ENCODE assay signal across 1 cellular context in the genomic region with DNA sequence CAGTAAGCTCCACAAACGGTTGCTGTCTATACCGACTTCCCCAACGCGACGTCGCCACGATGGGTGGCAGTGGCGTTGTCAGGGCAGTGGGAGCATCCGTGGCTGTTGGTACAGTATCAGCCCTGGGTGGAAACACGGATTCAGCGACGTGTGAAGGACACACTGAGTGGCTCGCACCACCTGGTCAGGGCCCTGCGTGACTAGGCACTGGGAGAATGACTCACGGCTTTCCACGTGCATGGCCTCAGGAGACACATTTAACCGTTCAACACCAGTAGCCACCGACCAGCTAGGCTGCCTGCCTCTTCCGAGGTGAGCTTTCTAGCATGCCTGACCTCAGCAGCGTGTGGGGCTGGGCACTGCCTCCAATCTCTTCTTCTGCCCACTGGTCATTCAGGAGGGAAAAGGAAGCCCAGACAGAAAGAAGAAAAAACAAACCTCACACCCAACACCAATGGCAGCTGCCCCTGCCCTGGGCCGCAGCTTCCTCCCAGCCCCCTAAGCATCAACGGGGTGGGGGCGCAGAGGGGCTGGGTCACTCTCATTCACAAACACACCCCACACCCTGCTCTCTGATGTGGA.
TF ChIP-seq lines count a peak whose summit lies in the region.

No MANE protein-coding gene starts in this region.

TF ChIP-seq in GM12878, 131 proteins besides CTCF, POLR2A, EP300 and RAD21 (continued from another document and continues in another):
- TF ChIP-seq, protein P1, sequence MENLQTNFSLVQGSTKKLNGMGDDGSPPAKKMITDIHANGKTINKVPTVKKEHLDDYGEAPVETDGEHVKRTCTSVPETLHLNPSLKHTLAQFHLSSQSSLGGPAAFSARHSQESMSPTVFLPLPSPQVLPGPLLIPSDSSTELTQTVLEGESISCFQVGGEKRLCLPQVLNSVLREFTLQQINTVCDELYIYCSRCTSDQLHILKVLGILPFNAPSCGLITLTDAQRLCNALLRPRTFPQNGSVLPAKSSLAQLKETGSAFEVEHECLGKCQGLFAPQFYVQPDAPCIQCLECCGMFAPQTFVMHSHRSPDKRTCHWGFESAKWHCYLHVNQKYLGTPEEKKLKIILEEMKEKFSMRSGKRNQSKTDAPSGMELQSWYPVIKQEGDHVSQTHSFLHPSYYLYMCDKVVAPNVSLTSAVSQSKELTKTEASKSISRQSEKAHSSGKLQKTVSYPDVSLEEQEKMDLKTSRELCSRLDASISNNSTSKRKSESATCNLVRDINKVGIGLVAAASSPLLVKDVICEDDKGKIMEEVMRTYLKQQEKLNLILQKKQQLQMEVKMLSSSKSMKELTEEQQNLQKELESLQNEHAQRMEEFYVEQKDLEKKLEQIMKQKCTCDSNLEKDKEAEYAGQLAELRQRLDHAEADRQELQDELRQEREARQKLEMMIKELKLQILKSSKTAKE (IDR thresholded peaks at IDR 0.05; ENCODE audit: low read depth, poor library complexity, severe bottlenecking): peak; percentile 47
- TF ChIP-seq JUNB (IDR thresholded peaks at IDR 0.05) (peak; percentile 10; the same call in 1 of the 2 replicates), MYB (IDR thresholded peaks at IDR 0.05; ENCODE audit: borderline replicate concordance, low read depth, low read length) (peak; percentile 78; the same call in 1 of the 2 replicates), SP1 (IDR thresholded peaks at IDR 0.05; ENCODE audit: low read depth, low read length) (peak; percentile 31), GATAD2B (conservative IDR thresholded peaks at IDR 0.05; ENCODE audit: low read depth) (peak; percentile 41; the same call in 1 of the 2 replicates), EED (IDR thresholded peaks at IDR 0.05; ENCODE audit: low read depth) (0 out of 2 replicates have a peak, but pooled peaks have one; percentile 24), SREBF1 (IDR thresholded peaks at IDR 0.05; ENCODE audit: low read length) (no peak), FOS (IDR thresholded peaks at IDR 0.05; ENCODE audit: borderline replicate concordance, extremely low read depth, insufficient read length) (no peak), RUNX3 (IDR thresholded peaks at IDR 0.05; ENCODE audit: low read length) (peak; percentile 65), MTA2 (IDR thresholded peaks at IDR 0.05; ENCODE audit: low read depth) (peak; percentile 61; the same call in 1 of the 2 replicates), PAX5 (IDR thresholded peaks at IDR 0.05; ENCODE audit: borderline replicate concordance, low read depth, low read length) (peak; percentile 90), ESRRA (IDR thresholded peaks at IDR 0.05; ENCODE audit: low read length) (no peak), POLR2AphosphoS5 (IDR thresholded peaks at IDR 0.05; ENCODE audit: low read length) (peak; percentile 81; the same call in 1 of the 2 replicates), ASH2L (IDR thresholded peaks at IDR 0.05; ENCODE audit: borderline replicate concordance, low read depth) (no peak), BHLHE40 (IDR thresholded peaks at IDR 0.05; ENCODE audit: borderline replicate concordance in 1 of 2, low read depth in 2 of 2, low read length in 1 of 2) (peak; percentile 95 to 96), ATF7 (IDR thresholded peaks at IDR 0.05; ENCODE audit: low read depth) (peak; percentile 20; the same call in 1 of the 2 replicates), IRF4 (IDR thresholded peaks at IDR 0.05; ENCODE audit: low read depth, low read length) (0 out of 2 replicates have a peak, but pooled peaks have one; percentile 31), ZZZ3 (IDR thresholded peaks at IDR 0.05; ENCODE audit: control insufficient read depth, insufficient read length, low read depth) (no peak), IKZF1 (conservative IDR thresholded peaks at IDR 0.05) (peak; percentile 69), TCF3 (IDR thresholded peaks at IDR 0.05; ENCODE audit: borderline replicate concordance, insufficient read depth, low read depth, low read length) (peak; percentile 91), IKZF2 (IDR thresholded peaks at IDR 0.05) (peak; percentile 74 to 75; a peak in 3 of 4 replicates), BCL11A (IDR thresholded peaks at IDR 0.05; ENCODE audit: low read depth, low read length) (peak; percentile 70; the same call in 1 of the 2 replicates), MEF2B (IDR thresholded peaks at IDR 0.05; ENCODE audit: partially characterized antibody, poor library complexity, severe bottlenecking) (peak; percentile 88), CREB1 (IDR thresholded peaks at IDR 0.05; ENCODE audit: low read depth) (no peak), POU2F2 (IDR thresholded peaks at IDR 0.05; ENCODE audit: borderline replicate concordance, low read depth, low read length) (0 out of 3 replicates have a peak, but pooled peaks have one; percentile 15), SUZ12 (IDR thresholded peaks at IDR 0.05; ENCODE audit: unreplicated experiment) (no peak), SREBF2 (IDR thresholded peaks at IDR 0.05; ENCODE audit: low read length) (no peak), HCFC1 (IDR thresholded peaks at IDR 0.05; ENCODE audit: low read length) (no peak), JUND (IDR thresholded peaks at IDR 0.05; ENCODE audit: low read depth, low read length) (peak; percentile 71; the same call in 1 of the 2 replicates), HDAC2 (IDR thresholded peaks at IDR 0.05) (no peak), MXI1 (IDR thresholded peaks at IDR 0.05; ENCODE audit: low read depth, low read length) (peak; percentile 83), ZNF207 (IDR thresholded peaks at IDR 0.05; ENCODE audit: borderline replicate concordance) (no peak), KAT2A (conservative IDR thresholded peaks at IDR 0.05; ENCODE audit: control insufficient read depth, low read depth, low read length) (no peak), HDGF (IDR thresholded peaks at IDR 0.05) (0 out of 2 replicates have a peak, but pooled peaks have one; percentile 56), SMC3 (IDR thresholded peaks at IDR 0.05; ENCODE audit: borderline replicate concordance, low read length) (0 out of 2 replicates have a peak, but pooled peaks have one; percentile 3), BACH1 (IDR thresholded peaks at IDR 0.05; ENCODE audit: borderline replicate concordance) (peak; percentile 95), FOXM1 (IDR thresholded peaks at IDR 0.05; ENCODE audit: low read depth, low read length) (no peak), NRF1 (conservative IDR thresholded peaks at IDR 0.05; ENCODE audit: low read depth, low read length) (no peak), MYC (IDR thresholded peaks at IDR 0.05; ENCODE audit: insufficient read depth, insufficient read length, insufficient replicate concordance, low read length, severe bottlenecking) (peak; percentile 38)
- TF ChIP-seq, protein P2, sequence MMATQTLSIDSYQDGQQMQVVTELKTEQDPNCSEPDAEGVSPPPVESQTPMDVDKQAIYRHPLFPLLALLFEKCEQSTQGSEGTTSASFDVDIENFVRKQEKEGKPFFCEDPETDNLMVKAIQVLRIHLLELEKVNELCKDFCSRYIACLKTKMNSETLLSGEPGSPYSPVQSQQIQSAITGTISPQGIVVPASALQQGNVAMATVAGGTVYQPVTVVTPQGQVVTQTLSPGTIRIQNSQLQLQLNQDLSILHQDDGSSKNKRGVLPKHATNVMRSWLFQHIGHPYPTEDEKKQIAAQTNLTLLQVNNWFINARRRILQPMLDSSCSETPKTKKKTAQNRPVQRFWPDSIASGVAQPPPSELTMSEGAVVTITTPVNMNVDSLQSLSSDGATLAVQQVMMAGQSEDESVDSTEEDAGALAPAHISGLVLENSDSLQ (IDR thresholded peaks at IDR 0.05): 0 out of 2 replicates have a peak, but pooled peaks have one; percentile 7
- TF ChIP-seq, protein P3, sequence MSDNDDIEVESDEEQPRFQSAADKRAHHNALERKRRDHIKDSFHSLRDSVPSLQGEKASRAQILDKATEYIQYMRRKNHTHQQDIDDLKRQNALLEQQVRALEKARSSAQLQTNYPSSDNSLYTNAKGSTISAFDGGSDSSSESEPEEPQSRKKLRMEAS (IDR thresholded peaks at IDR 0.05; ENCODE audit: low read depth, low read length): peak; percentile 74; the same call in 1 of the 2 replicates
- TF ChIP-seq, protein P4, sequence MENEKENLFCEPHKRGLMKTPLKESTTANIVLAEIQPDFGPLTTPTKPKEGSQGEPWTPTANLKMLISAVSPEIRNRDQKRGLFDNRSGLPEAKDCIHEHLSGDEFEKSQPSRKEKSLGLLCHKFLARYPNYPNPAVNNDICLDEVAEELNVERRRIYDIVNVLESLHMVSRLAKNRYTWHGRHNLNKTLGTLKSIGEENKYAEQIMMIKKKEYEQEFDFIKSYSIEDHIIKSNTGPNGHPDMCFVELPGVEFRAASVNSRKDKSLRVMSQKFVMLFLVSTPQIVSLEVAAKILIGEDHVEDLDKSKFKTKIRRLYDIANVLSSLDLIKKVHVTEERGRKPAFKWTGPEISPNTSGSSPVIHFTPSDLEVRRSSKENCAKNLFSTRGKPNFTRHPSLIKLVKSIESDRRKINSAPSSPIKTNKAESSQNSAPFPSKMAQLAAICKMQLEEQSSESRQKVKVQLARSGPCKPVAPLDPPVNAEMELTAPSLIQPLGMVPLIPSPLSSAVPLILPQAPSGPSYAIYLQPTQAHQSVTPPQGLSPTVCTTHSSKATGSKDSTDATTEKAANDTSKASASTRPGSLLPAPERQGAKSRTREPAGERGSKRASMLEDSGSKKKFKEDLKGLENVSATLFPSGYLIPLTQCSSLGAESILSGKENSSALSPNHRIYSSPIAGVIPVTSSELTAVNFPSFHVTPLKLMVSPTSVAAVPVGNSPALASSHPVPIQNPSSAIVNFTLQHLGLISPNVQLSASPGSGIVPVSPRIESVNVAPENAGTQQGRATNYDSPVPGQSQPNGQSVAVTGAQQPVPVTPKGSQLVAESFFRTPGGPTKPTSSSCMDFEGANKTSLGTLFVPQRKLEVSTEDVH (IDR thresholded peaks at IDR 0.05; ENCODE audit: low read depth, partially characterized antibody): no peak
- TF ChIP-seq, protein P5, sequence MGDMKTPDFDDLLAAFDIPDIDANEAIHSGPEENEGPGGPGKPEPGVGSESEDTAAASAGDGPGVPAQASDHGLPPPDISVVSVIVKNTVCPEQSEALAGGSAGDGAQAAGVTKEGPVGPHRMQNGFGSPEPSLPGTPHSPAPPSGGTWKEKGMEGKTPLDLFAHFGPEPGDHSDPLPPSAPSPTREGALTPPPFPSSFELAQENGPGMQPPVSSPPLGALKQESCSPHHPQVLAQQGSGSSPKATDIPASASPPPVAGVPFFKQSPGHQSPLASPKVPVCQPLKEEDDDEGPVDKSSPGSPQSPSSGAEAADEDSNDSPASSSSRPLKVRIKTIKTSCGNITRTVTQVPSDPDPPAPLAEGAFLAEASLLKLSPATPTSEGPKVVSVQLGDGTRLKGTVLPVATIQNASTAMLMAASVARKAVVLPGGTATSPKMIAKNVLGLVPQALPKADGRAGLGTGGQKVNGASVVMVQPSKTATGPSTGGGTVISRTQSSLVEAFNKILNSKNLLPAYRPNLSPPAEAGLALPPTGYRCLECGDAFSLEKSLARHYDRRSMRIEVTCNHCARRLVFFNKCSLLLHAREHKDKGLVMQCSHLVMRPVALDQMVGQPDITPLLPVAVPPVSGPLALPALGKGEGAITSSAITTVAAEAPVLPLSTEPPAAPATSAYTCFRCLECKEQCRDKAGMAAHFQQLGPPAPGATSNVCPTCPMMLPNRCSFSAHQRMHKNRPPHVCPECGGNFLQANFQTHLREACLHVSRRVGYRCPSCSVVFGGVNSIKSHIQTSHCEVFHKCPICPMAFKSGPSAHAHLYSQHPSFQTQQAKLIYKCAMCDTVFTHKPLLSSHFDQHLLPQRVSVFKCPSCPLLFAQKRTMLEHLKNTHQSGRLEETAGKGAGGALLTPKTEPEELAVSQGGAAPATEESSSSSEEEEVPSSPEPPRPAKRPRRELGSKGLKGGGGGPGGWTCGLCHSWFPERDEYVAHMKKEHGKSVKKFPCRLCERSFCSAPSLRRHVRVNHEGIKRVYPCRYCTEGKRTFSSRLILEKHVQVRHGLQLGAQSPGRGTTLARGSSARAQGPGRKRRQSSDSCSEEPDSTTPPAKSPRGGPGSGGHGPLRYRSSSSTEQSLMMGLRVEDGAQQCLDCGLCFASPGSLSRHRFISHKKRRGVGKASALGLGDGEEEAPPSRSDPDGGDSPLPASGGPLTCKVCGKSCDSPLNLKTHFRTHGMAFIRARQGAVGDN (IDR thresholded peaks at IDR 0.05): peak; percentile 98
- TF ChIP-seq, protein P6, sequence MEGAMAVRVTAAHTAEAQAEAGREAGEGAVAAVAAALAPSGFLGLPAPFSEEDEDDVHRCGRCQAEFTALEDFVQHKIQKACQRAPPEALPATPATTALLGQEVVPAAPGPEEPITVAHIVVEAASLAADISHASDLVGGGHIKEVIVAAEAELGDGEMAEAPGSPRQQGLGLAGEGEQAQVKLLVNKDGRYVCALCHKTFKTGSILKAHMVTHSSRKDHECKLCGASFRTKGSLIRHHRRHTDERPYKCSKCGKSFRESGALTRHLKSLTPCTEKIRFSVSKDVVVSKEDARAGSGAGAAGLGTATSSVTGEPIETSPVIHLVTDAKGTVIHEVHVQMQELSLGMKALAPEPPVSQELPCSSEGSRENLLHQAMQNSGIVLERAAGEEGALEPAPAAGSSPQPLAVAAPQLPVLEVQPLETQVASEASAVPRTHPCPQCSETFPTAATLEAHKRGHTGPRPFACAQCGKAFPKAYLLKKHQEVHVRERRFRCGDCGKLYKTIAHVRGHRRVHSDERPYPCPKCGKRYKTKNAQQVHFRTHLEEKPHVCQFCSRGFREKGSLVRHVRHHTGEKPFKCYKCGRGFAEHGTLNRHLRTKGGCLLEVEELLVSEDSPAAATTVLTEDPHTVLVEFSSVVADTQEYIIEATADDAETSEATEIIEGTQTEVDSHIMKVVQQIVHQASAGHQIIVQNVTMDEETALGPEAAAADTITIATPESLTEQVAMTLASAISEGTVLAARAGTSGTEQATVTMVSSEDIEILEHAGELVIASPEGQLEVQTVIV (IDR thresholded peaks at IDR 0.05; ENCODE audit: borderline replicate concordance, partially characterized antibody): no peak
- TF ChIP-seq, protein P7, sequence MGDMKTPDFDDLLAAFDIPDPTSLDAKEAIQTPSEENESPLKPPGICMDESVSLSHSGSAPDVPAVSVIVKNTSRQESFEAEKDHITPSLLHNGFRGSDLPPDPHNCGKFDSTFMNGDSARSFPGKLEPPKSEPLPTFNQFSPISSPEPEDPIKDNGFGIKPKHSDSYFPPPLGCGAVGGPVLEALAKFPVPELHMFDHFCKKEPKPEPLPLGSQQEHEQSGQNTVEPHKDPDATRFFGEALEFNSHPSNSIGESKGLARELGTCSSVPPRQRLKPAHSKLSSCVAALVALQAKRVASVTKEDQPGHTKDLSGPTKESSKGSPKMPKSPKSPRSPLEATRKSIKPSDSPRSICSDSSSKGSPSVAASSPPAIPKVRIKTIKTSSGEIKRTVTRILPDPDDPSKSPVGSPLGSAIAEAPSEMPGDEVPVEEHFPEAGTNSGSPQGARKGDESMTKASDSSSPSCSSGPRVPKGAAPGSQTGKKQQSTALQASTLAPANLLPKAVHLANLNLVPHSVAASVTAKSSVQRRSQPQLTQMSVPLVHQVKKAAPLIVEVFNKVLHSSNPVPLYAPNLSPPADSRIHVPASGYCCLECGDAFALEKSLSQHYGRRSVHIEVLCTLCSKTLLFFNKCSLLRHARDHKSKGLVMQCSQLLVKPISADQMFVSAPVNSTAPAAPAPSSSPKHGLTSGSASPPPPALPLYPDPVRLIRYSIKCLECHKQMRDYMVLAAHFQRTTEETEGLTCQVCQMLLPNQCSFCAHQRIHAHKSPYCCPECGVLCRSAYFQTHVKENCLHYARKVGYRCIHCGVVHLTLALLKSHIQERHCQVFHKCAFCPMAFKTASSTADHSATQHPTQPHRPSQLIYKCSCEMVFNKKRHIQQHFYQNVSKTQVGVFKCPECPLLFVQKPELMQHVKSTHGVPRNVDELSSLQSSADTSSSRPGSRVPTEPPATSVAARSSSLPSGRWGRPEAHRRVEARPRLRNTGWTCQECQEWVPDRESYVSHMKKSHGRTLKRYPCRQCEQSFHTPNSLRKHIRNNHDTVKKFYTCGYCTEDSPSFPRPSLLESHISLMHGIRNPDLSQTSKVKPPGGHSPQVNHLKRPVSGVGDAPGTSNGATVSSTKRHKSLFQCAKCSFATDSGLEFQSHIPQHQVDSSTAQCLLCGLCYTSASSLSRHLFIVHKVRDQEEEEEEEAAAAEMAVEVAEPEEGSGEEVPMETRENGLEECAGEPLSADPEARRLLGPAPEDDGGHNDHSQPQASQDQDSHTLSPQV (IDR thresholded peaks at IDR 0.05): peak; percentile 77; the same call in 1 of the 2 replicates
